Comparison of ENCODE assay signal across 8 cellular contexts in genomic region chr2:25982273-25982967, GRCh38. TPM values are rescaled to one million over a fixed set of nuclear protein-coding genes. Genes with fewer than 3 reads are reported as not detected.
DNase-seq lines count a peak whose midpoint lies in the region; ATAC-seq and TF ChIP-seq lines count a peak whose summit lies in the region.

KIF3C (minus strand) TSS chr2:25982497; CDS start chr2:25981917, 580 bp downstream.

- POLR2A ChIA-PET in Caco-2 (lab: Charles Lee) = interaction anchor here (0.6 to 1.0 kb wide), 3 partner anchors 51 to 104 kb away, joined by 3 to 9 read pairs (median 4); no protein-coding TSS in a partner anchor

- no TSS peak for BruUV-seq in Caco-2 (replicated peaks; lab: Mats Ljungman, UMichigan)

- H3K27ac ChIP-seq in suprapubic skin = no peak within 1 kb of the TSS

- DNase-seq in Caco-2 = peak; percentile 74 to 76
- peak; percentile 66 for DNase-seq in M059J (ENCODE audit: low read depth)
- DNase-seq in SK-N-DZ (ENCODE audit: low spot score) = peak; percentile 70
- peak; percentile 88 for DNase-seq in activated naive CD4-positive, alpha-beta T cell treated with anti-CD3 and anti-CD28 coated beads, Interleukin-2, amount 10 ng/mL, durations not matched to agents 7 days and 5 days
- DNase-seq in globus pallidus (ENCODE audit: low spot score) = peak; percentile 73
- peak; percentile 38 to 94 (median 80) for DNase-seq in nucleus accumbens (lab: John Stamatoyannopoulos, UW)
- DNase-seq in suprapubic skin (ENCODE audit: low spot score in 2 of 2) = peak in 1 of 2 donors; percentile 73

- TF ChIP-seq POLR2A in suprapubic skin (IDR thresholded peaks at IDR 0.05) = no peak

- H3K36me3 ChIP-seq in Caco-2 (ENCODE audit: control insufficient read depth, insufficient read depth, low read length) = no peaks in the 10 kb centered on the region
- no peaks in the 10 kb centered on the region for H3K36me3 ChIP-seq in suprapubic skin

- peaks cover 22% of the 10 kb centered on the region for H3K4me1 ChIP-seq in Caco-2
- peaks cover 11% of the 10 kb centered on the region for H3K4me1 ChIP-seq in suprapubic skin

- no peaks in the 10 kb centered on the region for H3K27me3 Mint-ChIP-seq in Caco-2 (ENCODE audit: insufficient read depth, unreplicated experiment)
- H3K27me3 Mint-ChIP-seq in activated naive CD4-positive, alpha-beta T cell treated with anti-CD3 and anti-CD28 coated beads, Interleukin-2, amount 10 ng/mL, durations not matched to agents 7 days and 5 days = peaks cover 17% of the 10 kb centered on the region

- H3K9me3 Mint-ChIP-seq in Caco-2 (ENCODE audit: unreplicated experiment) = no peaks in the 10 kb centered on the region
- no peaks in the 10 kb centered on the region for H3K9me3 Mint-ChIP-seq in activated naive CD4-positive, alpha-beta T cell treated with anti-CD3 and anti-CD28 coated beads, Interleukin-2, amount 10 ng/mL, durations not matched to agents 7 days and 5 days

- TF ChIP-seq EP300 in suprapubic skin (IDR thresholded peaks at IDR 0.05) = no peak

- H3K4me3 Mint-ChIP-seq in Caco-2 (ENCODE audit: unreplicated experiment) = peak within 1 kb of the TSS; percentile 68
- peak within 1 kb of the TSS; percentile 84 for H3K4me3 Mint-ChIP-seq in activated naive CD4-positive, alpha-beta T cell treated with anti-CD3 and anti-CD28 coated beads, Interleukin-2, amount 10 ng/mL, durations not matched to agents 7 days and 5 days

- peak within 1 kb of the TSS; percentile 2 for H3K27ac Mint-ChIP-seq in Caco-2 (ENCODE audit: unreplicated experiment)
- H3K27ac Mint-ChIP-seq in activated naive CD4-positive, alpha-beta T cell treated with anti-CD3 and anti-CD28 coated beads, Interleukin-2, amount 10 ng/mL, durations not matched to agents 7 days and 5 days = peak within 1 kb of the TSS; percentile 63

- 2% methylated on average over 25 of the region's 58 CpGs for WGBS in suprapubic skin

- no peaks in the 10 kb centered on the region for H3K27me3 ChIP-seq in Caco-2 (replicated peaks; ENCODE audit: control insufficient read depth, insufficient read depth, low read length)
- no peaks in the 10 kb centered on the region for H3K27me3 ChIP-seq in suprapubic skin

- CTCF ChIA-PET in Caco-2 (lab: Charles Lee) = interaction anchor here (0.6 to 1.3 kb wide), 5 partner anchors 9 to 131 kb away, joined by 3 to 8 read pairs (median 5); no protein-coding TSS in a partner anchor
- CTCF ChIA-PET in activated naive CD4-positive, alpha-beta T cell treated with anti-CD3 and anti-CD28 coated beads, Interleukin-2, amount 10 ng/mL, durations not matched to agents 7 days and 5 days (lab: Charles Lee) = interaction anchor here (1.3 to 1.5 kb wide), 4 partner anchors 9 to 202 kb away, joined by 3 to 5 read pairs (median 3); no protein-coding TSS in a partner anchor

- peaks cover 18% of the 10 kb centered on the region for H3K4me1 Mint-ChIP-seq in Caco-2 (ENCODE audit: low read depth, unreplicated experiment)
- peaks cover 21% of the 10 kb centered on the region for H3K4me1 Mint-ChIP-seq in activated naive CD4-positive, alpha-beta T cell treated with anti-CD3 and anti-CD28 coated beads, Interleukin-2, amount 10 ng/mL, durations not matched to agents 7 days and 5 days

- ATAC-seq in GM21619 (IDR thresholded peaks at IDR 0.05; ENCODE audit: unreplicated experiment) = peak; percentile 72

- intact Hi-C loops in Caco-2 (cut with micrococcal nuclease; ENCODE audit: unreplicated experiment) = no loop called here

- H3K4me3 ChIP-seq in Caco-2 (ENCODE audit: low read depth, low read length) (peak within 1 kb of the TSS; percentile 81), suprapubic skin (peak within 1 kb of the TSS; percentile 73)

- H3K36me3 Mint-ChIP-seq in Caco-2 (ENCODE audit: insufficient read depth, unreplicated experiment) = no peaks in the 10 kb centered on the region
- H3K36me3 Mint-ChIP-seq in activated naive CD4-positive, alpha-beta T cell treated with anti-CD3 and anti-CD28 coated beads, Interleukin-2, amount 10 ng/mL, durations not matched to agents 7 days and 5 days = no peaks in the 10 kb centered on the region

- TF ChIP-seq CTCF in Caco-2 (IDR thresholded peaks at IDR 0.05; ENCODE audit: insufficient read depth in 1 of 2, low read depth in 1 of 2, low read length in 1 of 2, severe bottlenecking in 1 of 2, unreplicated experiment in 1 of 2) = no peak
- no peak for TF ChIP-seq CTCF in suprapubic skin (IDR thresholded peaks at IDR 0.05)

- H3K9me3 ChIP-seq in Caco-2 (no peaks in the 10 kb centered on the region), suprapubic skin (no peaks in the 10 kb centered on the region)

RNA-seq across cellular contexts. Expression of gene KIF3C, which starts in this region (rescaled TPM):
- 7.1 and 9.2 TPM in 2 replicates for total RNA-seq in Caco-2 (2022)
- 6.3 and 11.1 TPM in 2 replicates for total RNA-seq in M059J (2014; rRNA removed; shearing (Covaris generic))
- polyA plus RNA-seq in SK-N-DZ (2014; cell fraction: cytosol; rRNA removed) = 12.0 and 16.5 TPM in 2 replicates
- 6.2 and 7.4 TPM in 2 replicates for polyA plus RNA-seq in SK-N-DZ (2014; cell fraction: nucleus; rRNA removed)
- total RNA-seq in suprapubic skin = 1 to 10 TPM; 3.2 to 5.8 (median 4.7) TPM
